Comparison of ENCODE assay signal across 8 cellular contexts in genomic region chr9:84669293-84670105, GRCh38. TPM values are rescaled to one million over a fixed set of nuclear protein-coding genes. Genes with fewer than 3 reads are reported as not detected.
DNase-seq lines count a peak whose midpoint lies in the region; ATAC-seq and TF ChIP-seq lines count a peak whose summit lies in the region.

NTRK2 (plus strand) TSS chr9:84669729; CDS start chr9:84670749, 1,020 bp downstream.

- TF ChIP-seq POLR2A in body of pancreas (IDR thresholded peaks at IDR 0.05): peak in 2 of 3 donors; percentile 25 to 34

- H3K9ac ChIP-seq in MM.1S (ENCODE audit: low read length) (peak within 1 kb of the TSS; percentile 30; the same call in 1 of the 2 replicates), iPS-15b (ENCODE audit: low read depth, low read length) (no peak within 1 kb of the TSS), rectal smooth muscle tissue (ENCODE audit: low read length) (no peak within 1 kb of the TSS)

- 0 out of 2 replicates have a peak, but pooled peaks cover 8% of the 10 kb centered on the region for H3K27me3 ChIP-seq in MM.1S (replicated peaks; ENCODE audit: insufficient read depth, low read length)
- H3K27me3 ChIP-seq in body of pancreas: no peaks in the 10 kb centered on the region
- peaks cover 74% of the 10 kb centered on the region for H3K27me3 ChIP-seq in iPS-15b (ENCODE audit: control insufficient read depth, insufficient read depth, low read length)
- H3K27me3 ChIP-seq in rectal smooth muscle tissue (ENCODE audit: control insufficient read depth, insufficient read depth, low read length): peaks cover 10% of the 10 kb centered on the region

- no peaks in the 10 kb centered on the region for H3K9me2 ChIP-seq in MM.1S (replicated peaks; ENCODE audit: insufficient read depth, low read length)

- H2AFZ ChIP-seq in MM.1S (ENCODE audit: low read length): peak within 1 kb of the TSS; percentile 87

- H3K36me3 ChIP-seq in MM.1S (replicated peaks; ENCODE audit: insufficient read depth, low read length) (no peaks in the 10 kb centered on the region), body of pancreas (replicated peaks in 1 of 2; ENCODE audit: insufficient read depth in 1 of 2, low read depth in 2 of 2) (no peaks in the 10 kb centered on the region), iPS-15b (ENCODE audit: control insufficient read depth, insufficient read depth, low read length) (no peaks in the 10 kb centered on the region), rectal smooth muscle tissue (ENCODE audit: control insufficient read depth, insufficient read depth, low read length) (no peaks in the 10 kb centered on the region)

- H3K4me1 ChIP-seq in MM.1S (ENCODE audit: low read length) (no peaks in the 10 kb centered on the region), body of pancreas (peaks cover 32% of the 10 kb centered on the region), iPS-15b (ENCODE audit: control insufficient read depth, insufficient read depth, low read length) (peaks cover 2% of the 10 kb centered on the region), rectal smooth muscle tissue (ENCODE audit: control insufficient read depth, insufficient read depth, low read length) (peaks cover 2% of the 10 kb centered on the region)

- ATAC-seq in body of pancreas: peak; percentile 49
- ATAC-seq in HG03139 (IDR thresholded peaks at IDR 0.05; ENCODE audit: unreplicated experiment): no peak

- intact Hi-C loops in body of pancreas (cut with DNase I): no loop called here

- peak; percentile 20 for DNase-seq in NCI-H146 (lab: John Stamatoyannopoulos, UW)
- no peak for DNase-seq in NCI-H146 treated with DMSO at 0.1 percent for 48 hours (lab: John Stamatoyannopoulos, UW; ENCODE audit: unreplicated experiment)
- DNase-seq in MM.1S: peak; percentile 75
- DNase-seq in body of pancreas: peak; percentile 22 to 35 (median 30)
- DNase-seq in NCI-H2196 (lab: John Stamatoyannopoulos, UW; ENCODE audit: unreplicated experiment): no peak

- H3K27ac ChIP-seq in MM.1S (ENCODE audit: low read length): peak within 1 kb of the TSS; percentile 22; the same call in 1 of the 2 replicates
- peak within 1 kb of the TSS; percentile 38 to 81 (median 66) for H3K27ac ChIP-seq in body of pancreas
- no peak within 1 kb of the TSS for H3K27ac ChIP-seq in rectal smooth muscle tissue (ENCODE audit: low read depth, low read length)

- TF ChIP-seq CTCF in MM.1S (IDR thresholded peaks at IDR 0.05; ENCODE audit: low read length) (peak; percentile 44), body of pancreas (IDR thresholded peaks at IDR 0.05) (peak in 6 of 7 experiments; percentile 9 to 48 (median 32))

- WGBS in body of pancreas, 2 donors: 0 to 1% methylated on average over 32 to 63 of the region's 68 CpGs

- no peaks in the 10 kb centered on the region for H3K9me3 ChIP-seq in MM.1S (replicated peaks; ENCODE audit: insufficient read depth, low read length)
- no peaks in the 10 kb centered on the region for H3K9me3 ChIP-seq in body of pancreas
- H3K9me3 ChIP-seq in iPS-15b (ENCODE audit: control insufficient read depth, insufficient read depth, low read length): no peaks in the 10 kb centered on the region

- no peaks in the 10 kb centered on the region for H4K20me1 ChIP-seq in MM.1S (ENCODE audit: insufficient read depth, low read length)

- H3F3A ChIP-seq in MM.1S (ENCODE audit: insufficient read depth, low read length): peaks cover 4% of the 10 kb centered on the region; the same call in 1 of the 2 replicates

- H3K79me2 ChIP-seq in MM.1S (ENCODE audit: low read length): no peaks in the 10 kb centered on the region

- H3K4me3 ChIP-seq in MM.1S (ENCODE audit: low read length) (peak within 1 kb of the TSS; percentile 85), body of pancreas (peak within 1 kb of the TSS in 1 of 2 donors; percentile 9), iPS-15b (ENCODE audit: low read depth, low read length) (peak within 1 kb of the TSS; percentile 69), rectal smooth muscle tissue (ENCODE audit: low read length) (peak within 1 kb of the TSS; percentile 62)

- peak within 1 kb of the TSS; percentile 90 for H3K4me2 ChIP-seq in MM.1S (ENCODE audit: low read depth, low read length)

RNA-seq across cellular contexts. Expression of gene NTRK2, which starts in this region (rescaled TPM):
- 10 to 100 TPM; 20.5 to 37.9 TPM for total RNA-seq in body of pancreas

Comparison
In these comparisons a context has a peak if more than half of its experiments do, and no peak if none do; other contexts are left out.
1. DNase-seq: peak in NCI-H146 (single experiment), MM.1S (single experiment) and body of pancreas (4 of 4); none in NCI-H146 treated with DMSO at 0.1 percent for 48 hours (single experiment) and NCI-H2196 (single experiment).